Comparison of ENCODE assay signal across 22 cellular contexts in the genomic region with DNA sequence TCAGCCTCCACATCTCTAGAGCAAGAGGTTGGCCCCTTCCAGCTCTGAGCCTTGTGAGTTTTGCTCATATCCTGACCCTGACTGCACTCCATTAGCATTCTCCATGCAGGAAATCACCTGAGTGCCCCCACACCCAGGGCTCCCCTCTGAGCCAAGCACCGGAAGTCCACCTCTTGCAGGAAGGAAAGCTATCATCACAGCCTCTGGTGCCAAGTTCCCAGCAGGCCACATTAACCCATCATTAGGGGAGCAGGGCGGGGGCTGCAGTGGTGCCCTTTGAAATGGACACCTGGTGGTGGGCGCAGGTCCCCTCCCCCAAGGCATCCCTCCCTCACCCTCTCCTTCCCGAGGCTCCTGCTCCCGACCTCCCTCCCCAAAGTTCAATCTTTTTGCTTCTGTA. TPM values are rescaled to one million over a fixed set of nuclear protein-coding genes. Genes with fewer than 3 reads are reported as not detected.
A peak's percentile ranks its signal among the peaks of the same experiment; 100 is the strongest.
DNase-seq lines count a peak whose midpoint lies in the region; TF ChIP-seq lines count a peak whose summit lies in the region.
"Had no signal": no experiment of that assay in that cellular context is flagged by ENCODE, and none has a peak within 500 bp of the region (broad histone marks: within the 10 kb centered on the region; RNA-seq: fewer than 3 reads in every experiment).

No MANE protein-coding gene starts in this region.

- H3K4me3 ChIP-seq in iPS-20b (ENCODE audit: low read length) (no peak overlapping the region; the same call in 1 of the 2 replicates), OCI-LY7 (ENCODE audit: low read depth, low read length, poor library complexity, severe bottlenecking) (no peak overlapping the region)
- H3K4me3 ChIP-seq: GM12878 had no signal

- H3K9me2 ChIP-seq in OCI-LY7 (ENCODE audit: insufficient read depth, low read length), result no peaks in the 10 kb centered on the region
- H3K9me2 ChIP-seq: SK-N-SH had no signal

- no TSS peak for BruUV-seq in OCI-LY7 (replicated peaks; lab: Mats Ljungman, UMichigan)

- peak overlapping the region; percentile 60; the same call in 1 of the 2 replicates for H3K9ac ChIP-seq in iPS-20b (ENCODE audit: low read depth, low read length)
- H3K9ac ChIP-seq: SK-N-SH had no signal

- H3K27ac ChIP-seq in iPS-20b (ENCODE audit: low read length) (no peak overlapping the region), OCI-LY7 (ENCODE audit: low read depth, low read length, poor library complexity, severe bottlenecking) (no peak overlapping the region)

- H2AFZ ChIP-seq in OCI-LY7 (ENCODE audit: low read length), result no peak overlapping the region

- intact Hi-C loops in OCI-LY7 (cut with micrococcal nuclease; ENCODE audit: unreplicated experiment), result no loop called here

- H3K36me3 ChIP-seq in iPS-20b (ENCODE audit: insufficient read depth, low read depth, low read length), result 0 out of 2 replicates have a peak, but pooled peaks cover 5% of the 10 kb centered on the region
- no peaks in the 10 kb centered on the region for H3K36me3 ChIP-seq in OCI-LY7 (ENCODE audit: insufficient read depth, low read length)

- H3K4me1 ChIP-seq in iPS-20b (ENCODE audit: insufficient read depth, low read length) (peaks cover 31% of the 10 kb centered on the region), OCI-LY7 (ENCODE audit: insufficient read depth, low read length, poor library complexity, severe bottlenecking) (no peaks in the 10 kb centered on the region)

- H3K27me3 ChIP-seq in iPS-20b (ENCODE audit: insufficient read depth, low read length), result no peaks in the 10 kb centered on the region

- no peaks in the 10 kb centered on the region for H3K79me2 ChIP-seq in OCI-LY7 (ENCODE audit: insufficient read depth, low read depth, low read length)

- no peaks in the 10 kb centered on the region for H4K20me1 ChIP-seq in OCI-LY7 (ENCODE audit: insufficient read depth, low read length)

- H3K4me2 ChIP-seq in OCI-LY7 (ENCODE audit: low read length), result no peak overlapping the region
- H3K4me2 ChIP-seq: SK-N-SH had no signal

- CTCF ChIA-PET in OCI-LY7 (lab: Charles Lee; ENCODE audit: unreplicated experiment), result no interaction called here

- peak; percentile 73 for DNase-seq in DMS79 (lab: John Stamatoyannopoulos, UW)
- DNase-seq in ELF-1 (ENCODE audit: low read depth, low spot score), result peak; percentile 23
- peak; percentile 90 for DNase-seq in NCI-H69 (lab: John Stamatoyannopoulos, UW)
- DNase-seq in OCI-LY7 (ENCODE audit: low spot score), result no peak
- no peak for DNase-seq in RKO (ENCODE audit: low spot score)
- no peak for DNase-seq in NOMO-1 (lab: John Stamatoyannopoulos, UW; ENCODE audit: unreplicated experiment in 2 of 2)
- DNase-seq: ACHN; GF-D8; GOT3; HFFc6; IMR-90; NCI-H1694 treated with DMSO at 0.1 percent for 48 hours; NCI-H345; NCI-H524 treated with DMSO at 0.1 percent for 48 hours; NK-92 treated with Interleukin-12 subunit alpha and Interleukin-12 subunit beta, amount 100 ng/mL, for 24 hours; OCI-M1; RPMI8226; SHP77 treated with DMSO at 0.1 percent for 48 hours; SK-N-SH had no signal

- H3K9me3 ChIP-seq in iPS-20b (ENCODE audit: insufficient read depth, low read depth, low read length) (no peaks in the 10 kb centered on the region), OCI-LY7 (ENCODE audit: low read length) (no peaks in the 10 kb centered on the region)
- H3K9me3 ChIP-seq: SK-N-SH had no signal

- POLR2A ChIA-PET in OCI-LY7 (lab: Charles Lee), result no interaction called here

- no peak for TF ChIP-seq CTCF in OCI-LY7 (conservative IDR thresholded peaks at IDR 0.05; ENCODE audit: low read length)

RNA-seq across cellular contexts. Expression of a gene that starts 16.1 kb away (rescaled TPM):
- 0.21 and 0.73 TPM in 2 replicates for total RNA-seq in OCI-LY7 (2014; rRNA removed; shearing (Covaris generic))
- total RNA-seq in OCI-LY7 (2022), result 0.85 and 1.3 TPM in 2 replicates
- total RNA-seq: IMR-90, M059J had no signal

Comparison
In these comparisons a context has a peak if more than half of its experiments do, and no peak if none do; other contexts are left out.
1. DNase-seq: peak in DMS79 (single experiment), ELF-1 (single experiment) and NCI-H69 (single experiment); none in OCI-LY7 (single experiment), RKO (single experiment) and NOMO-1 (0 of 2).